10 cellular contexts compared by ENCODE assay signal in the genomic region with DNA sequence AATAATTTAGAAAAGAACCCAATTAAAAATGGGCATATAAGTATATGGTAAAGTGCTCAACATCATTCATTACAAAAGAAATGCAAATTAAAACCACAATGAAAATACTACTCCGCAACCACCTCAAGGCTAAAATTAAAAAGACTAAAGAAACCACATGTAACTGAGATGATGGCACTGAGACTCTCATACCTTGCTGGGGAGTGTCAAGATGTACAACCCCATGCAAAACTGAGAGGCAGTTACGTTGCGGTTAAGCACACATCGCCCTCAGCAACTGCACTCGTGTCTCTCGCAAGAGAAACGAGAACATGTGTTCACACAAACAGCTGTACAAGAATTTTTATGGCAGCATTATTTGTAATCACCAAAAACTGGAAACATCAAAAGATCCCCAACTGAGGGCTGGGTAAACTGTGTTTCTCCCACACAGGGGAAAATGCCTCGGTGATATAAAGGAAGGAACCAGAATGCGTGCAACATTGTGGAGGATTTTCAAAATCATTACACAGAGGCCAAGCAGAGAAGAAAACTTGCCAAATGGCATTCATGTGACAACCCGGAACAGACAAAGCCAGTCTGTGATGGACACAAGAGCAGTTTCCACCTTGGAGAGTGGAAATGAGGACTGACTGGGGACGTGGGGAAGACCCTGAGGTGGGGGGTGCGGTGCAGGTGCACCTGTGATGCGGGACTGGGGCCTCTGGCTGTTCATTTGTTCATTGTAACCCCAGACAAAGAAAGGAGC.
DNase-seq lines count a peak whose midpoint lies in the region; ATAC-seq lines count a peak whose summit lies in the region.
"Had no signal": no experiment of that assay in that cellular context is flagged by ENCODE, and none has a peak within 500 bp of the region (broad histone marks: within the 10 kb centered on the region; RNA-seq: fewer than 3 reads in every experiment).

No MANE protein-coding gene starts in this region.

- CTCF ChIA-PET in activated CD4-positive, alpha-beta T cell treated with anti-CD3 and anti-CD28 coated beads for 36 hours (lab: Charles Lee) = no interaction called here

- no peak overlapping the region for H3K27ac Mint-ChIP-seq in activated CD4-positive, alpha-beta T cell treated with anti-CD3 and anti-CD28 coated beads for 36 hours
- no peak overlapping the region for H3K27ac Mint-ChIP-seq in activated T-helper 17 cell treated with anti-CD3 and anti-CD28 coated beads, Interleukin-2, amount 50 U/mL, for 72 hours
- H3K27ac Mint-ChIP-seq in stimulated activated naive B cell treated with anti-CD40 and anti-IgM and Interleukin-4, amounts not matched to agents 10 μg/mL and 1 μg/mL and 100 μg/mL, for 72 hours = no peak overlapping the region
- H3K27ac Mint-ChIP-seq: nephron had no signal

- H3K4me1 Mint-ChIP-seq in activated CD4-positive, alpha-beta T cell treated with anti-CD3 and anti-CD28 coated beads for 36 hours = peaks cover 13% of the 10 kb centered on the region
- peaks cover 8% of the 10 kb centered on the region for H3K4me1 Mint-ChIP-seq in activated T-helper 17 cell treated with anti-CD3 and anti-CD28 coated beads, Interleukin-2, amount 50 U/mL, for 72 hours
- peaks cover 9 to 11% of the 10 kb centered on the region in 2 donors for H3K4me1 Mint-ChIP-seq in stimulated activated naive B cell treated with anti-CD40 and anti-IgM and Interleukin-4, amounts not matched to agents 10 μg/mL and 1 μg/mL and 100 μg/mL, for 72 hours

- peaks cover 3% of the 10 kb centered on the region for H3K9me3 Mint-ChIP-seq in activated CD4-positive, alpha-beta T cell treated with anti-CD3 and anti-CD28 coated beads for 36 hours (ENCODE audit: low read depth)
- H3K9me3 Mint-ChIP-seq in activated T-helper 17 cell treated with anti-CD3 and anti-CD28 coated beads, Interleukin-2, amount 50 U/mL, for 72 hours = peaks cover 3% of the 10 kb centered on the region
- peaks cover 6 to 10% of the 10 kb centered on the region in 2 donors for H3K9me3 Mint-ChIP-seq in stimulated activated naive B cell treated with anti-CD40 and anti-IgM and Interleukin-4, amounts not matched to agents 10 μg/mL and 1 μg/mL and 100 μg/mL, for 72 hours

- H3K36me3 Mint-ChIP-seq in activated CD4-positive, alpha-beta T cell treated with anti-CD3 and anti-CD28 coated beads for 36 hours (ENCODE audit: low read depth) = peaks cover 21% of the 10 kb centered on the region
- peaks cover 23% of the 10 kb centered on the region for H3K36me3 Mint-ChIP-seq in activated T-helper 17 cell treated with anti-CD3 and anti-CD28 coated beads, Interleukin-2, amount 50 U/mL, for 72 hours (ENCODE audit: low read depth)
- H3K36me3 Mint-ChIP-seq in stimulated activated naive B cell treated with anti-CD40 and anti-IgM and Interleukin-4, amounts not matched to agents 10 μg/mL and 1 μg/mL and 100 μg/mL, for 72 hours = peaks cover 34% of the 10 kb centered on the region in 2 donors

- peak; percentile 100 for ATAC-seq in activated CD4-positive, alpha-beta T cell treated with anti-CD3 and anti-CD28 coated beads for 36 hours
- ATAC-seq in HG03060 (IDR thresholded peaks at IDR 0.05; ENCODE audit: low read depth, unreplicated experiment) = peak; percentile 98
- peak; percentile 99 for ATAC-seq in activated T-helper 17 cell treated with anti-CD3 and anti-CD28 coated beads, Interleukin-2, amount 50 U/mL, for 72 hours (replicated peaks)
- peak; percentile 88 to 90 for ATAC-seq in stimulated activated naive B cell treated with anti-CD40 and anti-IgM and Interleukin-4, amounts not matched to agents 10 μg/mL and 1 μg/mL and 100 μg/mL, for 72 hours (replicated peaks)

- intact Hi-C loops in activated CD4-positive, alpha-beta T cell treated with anti-CD3 and anti-CD28 coated beads for 36 hours (cut with DNase I, micrococcal nuclease) = loop anchor here (1.0 to 2.0 kb wide), 3 partner anchors 27 to 146 kb away; partner anchors contain the start of genes C6orf120 (in 1 of the 2) and WDR27 (in 1 of the 2)

- POLR2A ChIA-PET in activated CD4-positive, alpha-beta T cell treated with anti-CD3 and anti-CD28 coated beads for 36 hours (lab: Charles Lee) = no interaction called here

- H3K4me3 Mint-ChIP-seq in activated CD4-positive, alpha-beta T cell treated with anti-CD3 and anti-CD28 coated beads for 36 hours = peak overlapping the region; percentile 7
- H3K4me3 Mint-ChIP-seq in activated T-helper 17 cell treated with anti-CD3 and anti-CD28 coated beads, Interleukin-2, amount 50 U/mL, for 72 hours = peak overlapping the region; percentile 43
- no peak overlapping the region for H3K4me3 Mint-ChIP-seq in stimulated activated naive B cell treated with anti-CD40 and anti-IgM and Interleukin-4, amounts not matched to agents 10 μg/mL and 1 μg/mL and 100 μg/mL, for 72 hours
- H3K4me3 Mint-ChIP-seq: nephron had no signal

- peaks cover 30% of the 10 kb centered on the region for H3K27me3 Mint-ChIP-seq in activated CD4-positive, alpha-beta T cell treated with anti-CD3 and anti-CD28 coated beads for 36 hours
- H3K27me3 Mint-ChIP-seq in activated T-helper 17 cell treated with anti-CD3 and anti-CD28 coated beads, Interleukin-2, amount 50 U/mL, for 72 hours = no peaks in the 10 kb centered on the region
- H3K27me3 Mint-ChIP-seq in stimulated activated naive B cell treated with anti-CD40 and anti-IgM and Interleukin-4, amounts not matched to agents 10 μg/mL and 1 μg/mL and 100 μg/mL, for 72 hours = no peaks in the 10 kb centered on the region

- peak; percentile 72 for DNase-seq in activated CD4-positive, alpha-beta T cell treated with anti-CD3 and anti-CD28 coated beads for 36 hours
- DNase-seq in activated CD4-positive, alpha-beta T cell treated with anti-CD3 and anti-CD28 coated beads, Interleukin-2, amount 50 U/mL, for 4 hours = no peak
- no peak for DNase-seq in stimulated activated naive B cell treated with anti-CD40 and anti-IgM and Interleukin-4, amounts not matched to agents 10 μg/mL and 1 μg/mL and 100 μg/mL, for 72 hours
- DNase-seq in kidney glomerular epithelial cell (lab: John Stamatoyannopoulos, UW) (no peak), NCI-H1694 treated with DMSO at 0.1 percent for 48 hours (lab: John Stamatoyannopoulos, UW) (no peak), NCI-H2107 treated with DMSO at 0.1 percent for 48 hours (lab: John Stamatoyannopoulos, UW; ENCODE audit: unreplicated experiment) (no peak)
- DNase-seq: MG63 had no signal

Comparison
In these comparisons a context has a peak if more than half of its experiments do, and no peak if none do; other contexts are left out.
1. H3K4me3 Mint-ChIP-seq: peak in activated CD4-positive, alpha-beta T cell treated with anti-CD3 and anti-CD28 coated beads for 36 hours (single experiment) and activated T-helper 17 cell treated with anti-CD3 and anti-CD28 coated beads, Interleukin-2, amount 50 U/mL, for 72 hours (single experiment); none in stimulated activated naive B cell treated with anti-CD40 and anti-IgM and Interleukin-4, amounts not matched to agents 10 μg/mL and 1 μg/mL and 100 μg/mL, for 72 hours (0 of 2).
2. Peak in every context shown above with its lines, with median percentiles within 50 percentile points of each other: ATAC-seq.